25 cellular contexts compared by ENCODE assay signal in genomic region chr10:50228672-50229071, GRCh38. TPM values are rescaled to one million over a fixed set of nuclear protein-coding genes. Genes with fewer than 3 reads are reported as not detected.
"Had no signal": no experiment of that assay in that cellular context is flagged by ENCODE, and none has a peak within 500 bp of the region (broad histone marks: within the 10 kb centered on the region; RNA-seq: fewer than 3 reads in every experiment).

No MANE protein-coding gene starts in this region.

- H3K27ac ChIP-seq: colonic mucosa, epithelial cell of prostate, esophagus squamous epithelium, gastrocnemius medialis, heart right ventricle, left lung, lower lobe of right lung had no signal

- H3K4me3 Mint-ChIP-seq: dendritic cell treated with granulocyte-macrophage colony-stimulating factor and Interleukin-4, amounts not matched to agents 40 ng/mL and 50 ng/mL, for 4 days; effector memory CD8-positive, alpha-beta T cell; endodermal cell; mesothelial cell of epicardium had no signal

- H3K27ac Mint-ChIP-seq: effector memory CD8-positive, alpha-beta T cell; endodermal cell; mesothelial cell of epicardium had no signal

- H3K9me3 ChIP-seq: colonic mucosa, esophagus squamous epithelium, gastrocnemius medialis, heart right ventricle, left lung, lower lobe of right lung, mucosa of descending colon had no signal

- H3K36me3 ChIP-seq: colonic mucosa, esophagus squamous epithelium, gastrocnemius medialis, heart right ventricle, left lung, lower lobe of right lung had no signal

- H3K4me1 ChIP-seq: colonic mucosa, esophagus squamous epithelium, gastrocnemius medialis, heart right ventricle, left lung, lower lobe of right lung had no signal

- ATAC-seq: effector memory CD8-positive, alpha-beta T cell; esophagus mucosa; gastrocnemius medialis; heart right ventricle; left cardiac atrium; left lung; left ventricle myocardium superior; lower lobe of right lung; mucosa of descending colon had no signal

- H3K27me3 ChIP-seq: colonic mucosa, esophagus squamous epithelium, gastrocnemius medialis, left lung had no signal

- H3K4me1 Mint-ChIP-seq: mesothelial cell of epicardium had no signal

- H3K9me3 Mint-ChIP-seq: dendritic cell treated with granulocyte-macrophage colony-stimulating factor and Interleukin-4, amounts not matched to agents 40 ng/mL and 50 ng/mL, for 4 days; effector memory CD8-positive, alpha-beta T cell; endodermal cell; mesothelial cell of epicardium had no signal

- H3K4me3 ChIP-seq: colonic mucosa, esophagus squamous epithelium, gastrocnemius medialis, heart right ventricle, left lung, lower lobe of right lung, mucosa of descending colon had no signal

- DNase-seq: colonic mucosa; cortex of kidney; effector CD8-positive, alpha-beta T cell; effector memory CD8-positive, alpha-beta T cell; endodermal cell; erythroblast; esophagus squamous epithelium; foreskin fibroblast; foreskin melanocyte; gastrocnemius medialis; glutamatergic neuron; head of caudate nucleus; heart right ventricle; hippocampal formation; left cardiac atrium; left lung; left ventricle myocardium superior; lower lobe of right lung; mesenchymal stem cell; mucosa of descending colon had no signal

- FAIRE-seq: endometrium had no signal

- H3K36me3 Mint-ChIP-seq: mesothelial cell of epicardium had no signal

RNA-seq across cellular contexts. Expression of gene ASAH2, which starts 22.6 kb away (rescaled TPM):
- total RNA-seq: lower lobe of right lung had no signal
